ENCODE assay signal across 18 cellular contexts in genomic region chr4:183190900-183191527, GRCh38.
"Had no signal": no experiment of that assay in that cellular context is flagged by ENCODE, and none has a peak within 500 bp of the region (broad histone marks: within the 10 kb centered on the region; RNA-seq: fewer than 3 reads in every experiment).

No MANE protein-coding gene starts in this region.

- H3K27ac ChIP-seq: esophagus squamous epithelium, gastroesophageal sphincter, right atrium auricular region, stomach, thoracic aorta, transverse colon had no signal

- H3K27me3 ChIP-seq: esophagus squamous epithelium, gastroesophageal sphincter, right atrium auricular region, stomach, transverse colon had no signal

- H3K4me1 ChIP-seq: esophagus squamous epithelium, right atrium auricular region, transverse colon had no signal

- H3K36me3 ChIP-seq: esophagus squamous epithelium, right atrium auricular region, thoracic aorta, transverse colon had no signal

- H3K4me3 ChIP-seq: esophagus squamous epithelium, gastroesophageal sphincter, right atrium auricular region, stomach, thoracic aorta, transverse colon had no signal

- ATAC-seq: effector memory CD8-positive, alpha-beta T cell; gastroesophageal sphincter; left ventricle myocardium superior had no signal

- FAIRE-seq: colon, keratinocyte had no signal

- H3K9me3 ChIP-seq: esophagus squamous epithelium, gastroesophageal sphincter, right atrium auricular region, stomach, thoracic aorta, transverse colon had no signal

- DNase-seq: effector memory CD8-positive, alpha-beta T cell; esophagus squamous epithelium; foreskin fibroblast; immature natural killer cell; left ventricle myocardium superior; mesendoderm; naive B cell; posterior cingulate gyrus; stimulated activated CD4-positive, alpha-beta T cell treated with anti-CD3 and anti-CD28 coated beads, Interleukin-12 subunit alpha, Interleukin-12 subunit beta, amount 100 ng/mL, for 4 hours; stimulated activated naive CD4-positive, alpha-beta T cell; stomach; substantia nigra; transverse colon had no signal
